In genomic region chr17:81960130-81960958, GRCh38 we compare ENCODE assay signal across 1 cellular context.
TF ChIP-seq lines count a peak whose summit lies in the region.

No MANE protein-coding gene starts in this region.

TF ChIP-seq in IMR-90, 13 proteins besides CTCF, POLR2A, EP300 and RAD21:
- TF ChIP-seq BHLHE40 (IDR thresholded peaks at IDR 0.05; ENCODE audit: low read depth, low read length) (no peak), RFX5 (IDR thresholded peaks at IDR 0.05; ENCODE audit: low read depth, low read length) (no peak), MAZ (IDR thresholded peaks at IDR 0.05; ENCODE audit: borderline replicate concordance, low read depth, low read length) (no peak), USF2 (IDR thresholded peaks at IDR 0.05; ENCODE audit: low read depth, low read length) (no peak), CEBPB (IDR thresholded peaks at IDR 0.05; ENCODE audit: low read depth, low read length) (no peak), FOS (IDR thresholded peaks at IDR 0.05; ENCODE audit: low read depth, low read length) (no peak), CHD1 (IDR thresholded peaks at IDR 0.05; ENCODE audit: low read depth, low read length) (no peak), MAFK (IDR thresholded peaks at IDR 0.05; ENCODE audit: low read depth, low read length) (no peak), MXI1 (IDR thresholded peaks at IDR 0.05; ENCODE audit: borderline replicate concordance, low read depth, low read length) (no peak), SMC3 (IDR thresholded peaks at IDR 0.05; ENCODE audit: low read depth, low read length) (no peak), RCOR1 (IDR thresholded peaks at IDR 0.05; ENCODE audit: insufficient replicate concordance, low read length) (no peak), NFE2L2 (IDR thresholded peaks at IDR 0.05; ENCODE audit: low read depth, low read length) (no peak)
- TF ChIP-seq, protein P1, sequence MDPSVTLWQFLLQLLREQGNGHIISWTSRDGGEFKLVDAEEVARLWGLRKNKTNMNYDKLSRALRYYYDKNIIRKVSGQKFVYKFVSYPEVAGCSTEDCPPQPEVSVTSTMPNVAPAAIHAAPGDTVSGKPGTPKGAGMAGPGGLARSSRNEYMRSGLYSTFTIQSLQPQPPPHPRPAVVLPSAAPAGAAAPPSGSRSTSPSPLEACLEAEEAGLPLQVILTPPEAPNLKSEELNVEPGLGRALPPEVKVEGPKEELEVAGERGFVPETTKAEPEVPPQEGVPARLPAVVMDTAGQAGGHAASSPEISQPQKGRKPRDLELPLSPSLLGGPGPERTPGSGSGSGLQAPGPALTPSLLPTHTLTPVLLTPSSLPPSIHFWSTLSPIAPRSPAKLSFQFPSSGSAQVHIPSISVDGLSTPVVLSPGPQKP (IDR thresholded peaks at IDR 0.05; ENCODE audit: borderline replicate concordance, low read depth, low read length), result no peak
